In the genomic region with DNA sequence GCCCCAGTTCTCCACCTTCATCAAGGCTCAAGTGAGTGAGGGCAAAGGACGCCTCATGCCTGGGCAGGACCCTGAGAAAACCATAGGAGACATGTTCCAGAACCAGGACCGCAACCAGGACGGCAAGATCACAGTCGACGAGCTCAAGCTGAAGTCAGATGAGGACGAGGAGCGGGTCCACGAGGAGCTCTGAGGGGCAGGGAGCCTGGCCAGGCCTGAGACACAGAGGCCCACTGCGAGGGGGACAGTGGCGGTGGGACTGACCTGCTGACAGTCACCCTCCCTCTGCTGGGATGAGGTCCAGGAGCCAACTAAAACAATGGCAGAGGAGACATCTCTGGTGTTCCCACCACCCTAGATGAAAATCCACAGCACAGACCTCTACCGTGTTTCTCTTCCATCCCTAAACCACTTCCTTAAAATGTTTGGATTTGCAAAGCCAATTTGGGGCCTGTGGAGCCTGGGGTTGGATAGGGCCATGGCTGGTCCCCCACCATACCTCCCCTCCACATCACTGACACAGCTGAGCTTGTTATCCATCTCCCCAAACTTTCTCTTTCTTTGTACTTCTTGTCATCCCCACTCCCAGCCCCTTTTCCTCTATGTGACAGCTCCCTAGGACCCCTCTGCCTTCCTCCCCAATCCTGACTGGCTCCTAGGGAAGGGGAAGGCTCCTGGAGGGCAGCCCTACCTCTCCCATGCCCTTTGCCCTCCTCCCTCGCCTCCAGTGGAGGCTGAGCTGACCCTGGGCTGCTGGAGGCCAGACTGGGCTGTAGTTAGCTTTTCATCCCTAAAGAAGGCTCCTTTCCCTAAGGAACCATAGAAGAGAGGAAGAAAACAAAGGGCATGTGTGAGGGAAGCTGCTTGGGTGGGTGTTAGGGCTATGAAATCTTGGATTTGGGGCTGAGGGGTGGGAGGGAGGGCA, we compare ENCODE assay signal across 19 cellular contexts. TPM values are rescaled to one million over a fixed set of nuclear protein-coding genes. Genes with fewer than 3 reads are reported as not detected.
DNase-seq lines count a peak whose midpoint lies in the region; ATAC-seq and TF ChIP-seq lines count a peak whose summit lies in the region.
"Had no signal": no experiment of that assay in that cellular context is flagged by ENCODE, and none has a peak within 500 bp of the region (broad histone marks: within the 10 kb centered on the region; RNA-seq: fewer than 3 reads in every experiment).

No MANE protein-coding gene starts in this region.

- H3K27me3 Mint-ChIP-seq in MCF 10A (ENCODE audit: insufficient read depth, unreplicated experiment): no peaks in the 10 kb centered on the region
- H3K27me3 Mint-ChIP-seq in glutamatergic neuron (ENCODE audit: unreplicated experiment): peaks cover 6% of the 10 kb centered on the region
- no peaks in the 10 kb centered on the region for H3K27me3 Mint-ChIP-seq in progenitor cell of endocrine pancreas
- H3K27me3 Mint-ChIP-seq in endothelial cell (ENCODE audit: unreplicated experiment): peaks cover 4% of the 10 kb centered on the region

- H3K27ac ChIP-seq in breast epithelium (peak overlapping the region in 1 of 2 donors; percentile 19), WERI-Rb-1 (peak overlapping the region; percentile 80)
- H3K27ac ChIP-seq: SJCRH30 had no signal

- no peaks in the 10 kb centered on the region for H3K9me3 ChIP-seq in breast epithelium
- H3K9me3 ChIP-seq in WERI-Rb-1 (ENCODE audit: severe bottlenecking): no peaks in the 10 kb centered on the region
- H3K9me3 ChIP-seq: SJCRH30 had no signal

- intact Hi-C loops in MCF 10A (cut with micrococcal nuclease): no loop called here
- intact Hi-C loops in breast epithelium (cut with DNase I; ENCODE audit: low total_unique reads): no loop called here

- DNase-seq in MCF 10A (ENCODE audit: unreplicated experiment) (no peak), breast epithelium (ENCODE audit: low spot score in 2 of 2) (no peak), WERI-Rb-1 (no peak), glutamatergic neuron (no peak), progenitor cell of endocrine pancreas (ENCODE audit: low spot score, unreplicated experiment) (no peak), GM03348 (ENCODE audit: low spot score) (no peak), endothelial cell (ENCODE audit: low spot score) (no peak)
- DNase-seq: COR-L47, HCEC 1CT, KBM-7, NCI-H1092, NCI-H1694, NCI-H446, NCI-H774, SJCRH30 had no signal

- H3K4me3 Mint-ChIP-seq in MCF 10A (ENCODE audit: unreplicated experiment) (no peak overlapping the region), glutamatergic neuron (ENCODE audit: unreplicated experiment) (no peak overlapping the region), progenitor cell of endocrine pancreas (ENCODE audit: low read depth) (no peak overlapping the region), endothelial cell (ENCODE audit: unreplicated experiment) (no peak overlapping the region)
- H3K4me3 Mint-ChIP-seq: CD14-positive monocyte had no signal

- H3K36me3 Mint-ChIP-seq in MCF 10A (ENCODE audit: insufficient read depth, unreplicated experiment) (peaks cover 43% of the 10 kb centered on the region), glutamatergic neuron (ENCODE audit: unreplicated experiment) (no peaks in the 10 kb centered on the region), progenitor cell of endocrine pancreas (ENCODE audit: insufficient read depth) (peaks cover 2% of the 10 kb centered on the region), endothelial cell (ENCODE audit: low read depth, unreplicated experiment) (peaks cover 3% of the 10 kb centered on the region)

- no peak for TF ChIP-seq CTCF in MCF 10A (IDR thresholded peaks at IDR 0.05; ENCODE audit: unreplicated experiment)
- no peak for TF ChIP-seq CTCF in breast epithelium (IDR thresholded peaks at IDR 0.05)
- TF ChIP-seq CTCF in WERI-Rb-1 (IDR thresholded peaks at IDR 0.05; ENCODE audit: low read depth, low read length): no peak
- no peak for TF ChIP-seq CTCF in glutamatergic neuron (IDR thresholded peaks at IDR 0.05; ENCODE audit: partially characterized antibody, unreplicated experiment)
- TF ChIP-seq CTCF in progenitor cell of endocrine pancreas (IDR thresholded peaks at IDR 0.05; ENCODE audit: unreplicated experiment): no peak
- no peak for TF ChIP-seq CTCF in endothelial cell (IDR thresholded peaks at IDR 0.05; ENCODE audit: unreplicated experiment)

- POLR2A ChIA-PET in MCF 10A (lab: Yijun Ruan, JAX): interaction anchor here (0.6 to 1.7 kb wide), 8 partner anchors 10 to 137 kb away, joined by 3 to 6 read pairs (median 3); partner anchors contain the start of genes ACLY and FKBP10

- TF ChIP-seq POLR2A in breast epithelium (IDR thresholded peaks at IDR 0.05): no peak

- BruUV-seq in MCF 10A (replicated peaks; lab: Mats Ljungman, UMichigan): TSS peak; percentile 79

- no peak overlapping the region for H3K27ac Mint-ChIP-seq in MCF 10A (ENCODE audit: low read depth, unreplicated experiment)
- H3K27ac Mint-ChIP-seq in glutamatergic neuron (ENCODE audit: unreplicated experiment): peak overlapping the region; percentile 28
- H3K27ac Mint-ChIP-seq in progenitor cell of endocrine pancreas: peak overlapping the region; percentile 80
- no peak overlapping the region for H3K27ac Mint-ChIP-seq in endothelial cell (ENCODE audit: unreplicated experiment)
- H3K27ac Mint-ChIP-seq: CD14-positive monocyte had no signal

- H3K4me3 ChIP-seq in breast epithelium (no peak overlapping the region), WERI-Rb-1 (ENCODE audit: low read depth, low read length) (no peak overlapping the region)
- H3K4me3 ChIP-seq: SJCRH30 had no signal

- H3K4me1 ChIP-seq in breast epithelium: no peaks in the 10 kb centered on the region
- H3K4me1 ChIP-seq: SJCRH30 had no signal

- H3K9me3 Mint-ChIP-seq in MCF 10A (ENCODE audit: unreplicated experiment) (no peaks in the 10 kb centered on the region), glutamatergic neuron (ENCODE audit: unreplicated experiment) (peaks cover 2% of the 10 kb centered on the region), progenitor cell of endocrine pancreas (ENCODE audit: low read depth) (no peaks in the 10 kb centered on the region), endothelial cell (ENCODE audit: unreplicated experiment) (no peaks in the 10 kb centered on the region)

- ATAC-seq in HG02571 (IDR thresholded peaks at IDR 0.05; ENCODE audit: unreplicated experiment): no peak

- H3K4me1 Mint-ChIP-seq in MCF 10A (ENCODE audit: insufficient read depth, unreplicated experiment): no peaks in the 10 kb centered on the region
- H3K4me1 Mint-ChIP-seq in glutamatergic neuron (ENCODE audit: low read depth, unreplicated experiment): peaks cover 7% of the 10 kb centered on the region
- H3K4me1 Mint-ChIP-seq in progenitor cell of endocrine pancreas (ENCODE audit: low read depth): no peaks in the 10 kb centered on the region
- no peaks in the 10 kb centered on the region for H3K4me1 Mint-ChIP-seq in endothelial cell (ENCODE audit: unreplicated experiment)
- H3K4me1 Mint-ChIP-seq: CD14-positive monocyte had no signal

- CTCF ChIA-PET in MCF 10A (lab: Yijun Ruan, JAX): interaction anchor here (1.1 kb wide), 1 partner anchor 21 kb away, joined by 3 read pairs; no protein-coding TSS in a partner anchor

- H3K27me3 ChIP-seq in breast epithelium (no peaks in the 10 kb centered on the region), WERI-Rb-1 (ENCODE audit: insufficient read depth, low read depth, severe bottlenecking) (no peaks in the 10 kb centered on the region)
- H3K27me3 ChIP-seq: SJCRH30 had no signal

- H3K36me3 ChIP-seq in breast epithelium: no peaks in the 10 kb centered on the region
- peaks cover 73% of the 10 kb centered on the region for H3K36me3 ChIP-seq in WERI-Rb-1

RNA-seq across cellular contexts. Expression of gene FKBP10, which starts 9.7 kb away (rescaled TPM):
- 142 and 159 TPM in 2 replicates for total RNA-seq in MCF 10A (2022)
- 10 to 100 TPM; 35.9 to 43.3 (median 39.4) TPM for total RNA-seq in breast epithelium
- 28.5 TPM for total RNA-seq in glutamatergic neuron (ENCODE audit: unreplicated experiment)
- total RNA-seq in progenitor cell of endocrine pancreas: 154 and 155 TPM in 2 replicates
- total RNA-seq in endothelial cell (ENCODE audit: unreplicated experiment): 167 TPM

RNA-seq across cellular contexts. Expression of gene P3H4, which starts 10.7 kb away (rescaled TPM):
- total RNA-seq in MCF 10A (2022) (36.4 and 41.5 TPM in 2 replicates), breast epithelium (10 to 100 TPM in 2 of 3 donors, 1 to 10 TPM in 1; 6.2 to 19.0 (median 14.9) TPM), glutamatergic neuron (ENCODE audit: unreplicated experiment) (5.6 TPM), progenitor cell of endocrine pancreas (30.4 and 31.7 TPM in 2 replicates), endothelial cell (ENCODE audit: unreplicated experiment) (22.6 TPM)

RNA-seq across cellular contexts. Expression of gene NT5C3B, which starts 13.6 kb away (rescaled TPM):
- total RNA-seq in MCF 10A (2022) (59.8 and 65.1 TPM in 2 replicates), breast epithelium (10 to 100 TPM; 50.2 to 83.9 (median 60.6) TPM), glutamatergic neuron (ENCODE audit: unreplicated experiment) (165 TPM), progenitor cell of endocrine pancreas (105 and 115 TPM in 2 replicates), endothelial cell (ENCODE audit: unreplicated experiment) (79.9 TPM)

RNA-seq across cellular contexts. Expression of gene KLHL10, which starts 15.1 kb away (rescaled TPM):
- total RNA-seq in MCF 10A (2022): not detected in 2 replicates
- total RNA-seq in breast epithelium: under 1 TPM in 2 of 3 donors, not detected in 1; 0.80 to 0.88 TPM
- total RNA-seq in glutamatergic neuron (ENCODE audit: unreplicated experiment): not detected
- total RNA-seq in progenitor cell of endocrine pancreas: not detected in 2 replicates
- not detected for total RNA-seq in endothelial cell (ENCODE audit: unreplicated experiment)
- total RNA-seq: A172, M059J, SJCRH30 had no signal

RNA-seq across cellular contexts. Expression of gene JUP, which starts 36.0 kb away (rescaled TPM):
- total RNA-seq in MCF 10A (2022): 112 and 131 TPM in 2 replicates
- 100 to 1,000 TPM; 107 to 158 (median 121) TPM for total RNA-seq in breast epithelium
- 252 TPM for total RNA-seq in glutamatergic neuron (ENCODE audit: unreplicated experiment)
- total RNA-seq in progenitor cell of endocrine pancreas: 195 and 199 TPM in 2 replicates
- 330 TPM for total RNA-seq in endothelial cell (ENCODE audit: unreplicated experiment)

Comparison
In these comparisons a context has a peak if more than half of its experiments do, and no peak if none do; other contexts are left out.
1. H3K27ac Mint-ChIP-seq: peak in glutamatergic neuron (single experiment) and progenitor cell of endocrine pancreas (single experiment); none in MCF 10A (single experiment) and endothelial cell (single experiment).